Comparison of ENCODE assay signal across 19 cellular contexts in the genomic region with DNA sequence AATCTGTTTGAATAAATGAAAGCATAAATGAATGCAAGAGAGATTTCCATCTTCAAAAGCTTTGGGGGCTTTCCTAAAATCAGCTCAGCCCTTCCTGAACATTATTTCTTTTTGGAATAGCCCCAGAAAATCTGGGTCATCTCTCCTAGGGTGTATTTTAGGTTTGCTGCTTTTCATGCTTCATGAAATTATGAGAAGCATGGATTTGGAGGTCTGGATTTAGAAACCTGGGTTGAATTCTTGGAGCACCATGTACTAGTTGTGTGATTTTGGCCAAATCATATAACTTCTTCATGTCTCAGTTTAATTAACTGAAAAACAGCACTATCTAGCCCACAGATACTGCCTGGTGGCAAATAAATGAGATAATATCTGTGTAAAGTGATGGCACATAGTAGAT. TPM values are rescaled to one million over a fixed set of nuclear protein-coding genes. Genes with fewer than 3 reads are reported as not detected.
DNase-seq lines count a peak whose midpoint lies in the region; ATAC-seq and TF ChIP-seq lines count a peak whose summit lies in the region.
"Had no signal": no experiment of that assay in that cellular context is flagged by ENCODE, and none has a peak within 500 bp of the region (broad histone marks: within the 10 kb centered on the region; RNA-seq: fewer than 3 reads in every experiment).

No MANE protein-coding gene starts in this region.

- H3K9ac ChIP-seq in OCI-LY3 (ENCODE audit: low read length) (no peak overlapping the region), mammary epithelial cell (ENCODE audit: insufficient read depth, low read length) (no peak overlapping the region), H9 (ENCODE audit: extremely low read depth, insufficient read length, low read length) (no peak overlapping the region)
- H3K9ac ChIP-seq: BLaER1 treated with 17β-estradiol and CSF1 and Interleukin-3, amounts not matched to agents 10 nM and 100 nM had no signal

- peaks cover 16 to 19% of the 10 kb centered on the region in 2 experiments for H3K4me1 Mint-ChIP-seq in H9

- H3K27ac Mint-ChIP-seq in H9, result no peak overlapping the region
- H3K27ac Mint-ChIP-seq: B cell; CD8-positive, alpha-beta T cell; GM23338; HFFc6 had no signal

- 0 out of 2 replicates have a peak, but pooled peaks cover 6% of the 10 kb centered on the region for H3F3A ChIP-seq in DOHH2 (ENCODE audit: control insufficient read depth, insufficient read depth)

- no peak overlapping the region for H3K4ac ChIP-seq in H9 (ENCODE audit: low read depth, low read length)

- H3K79me2 ChIP-seq in DOHH2 (ENCODE audit: control insufficient read depth, low read length) (peaks cover 7% of the 10 kb centered on the region), OCI-LY3 (ENCODE audit: low read length) (no peaks in the 10 kb centered on the region), mammary epithelial cell (ENCODE audit: insufficient read depth, low read length) (no peaks in the 10 kb centered on the region), H9 (ENCODE audit: insufficient read depth, low read length) (no peaks in the 10 kb centered on the region)

- H3K23me2 ChIP-seq in H9 (ENCODE audit: insufficient read length, low read depth, low read length, poor library complexity, severe bottlenecking), result no peaks in the 10 kb centered on the region

- H3K9me2 ChIP-seq in DOHH2 (replicated peaks; ENCODE audit: control insufficient read depth, low read length), result no peaks in the 10 kb centered on the region

- H3K14ac ChIP-seq in H9 (ENCODE audit: insufficient read depth, low read length), result no peak overlapping the region

- no peaks in the 10 kb centered on the region for H3K36me3 Mint-ChIP-seq in H9 (ENCODE audit: insufficient read depth in 1 of 3, low read depth in 3 of 3)
- H3K36me3 Mint-ChIP-seq: CD8-positive, alpha-beta T cell had no signal

- H2BK5ac ChIP-seq in H9 (ENCODE audit: insufficient read length, low read length), result no peak overlapping the region

- no peaks in the 10 kb centered on the region; the same call in 1 of the 2 replicates for H3K27me3 Mint-ChIP-seq in H9 (ENCODE audit: low read depth)
- H3K27me3 Mint-ChIP-seq: B cell had no signal

- H3K36me3 ChIP-seq in DOHH2 (ENCODE audit: control insufficient read depth, low read length) (no peaks in the 10 kb centered on the region), OCI-LY3 (replicated peaks; ENCODE audit: low read depth, low read length) (no peaks in the 10 kb centered on the region), mammary epithelial cell (ENCODE audit: insufficient read depth, low read length) (no peaks in the 10 kb centered on the region)
- H3K36me3 ChIP-seq: BLaER1 treated with 17β-estradiol and CSF1 and Interleukin-3, amounts not matched to agents 10 nM and 100 nM had no signal

- H3K9me3 Mint-ChIP-seq in H9, result no peaks in the 10 kb centered on the region
- H3K9me3 Mint-ChIP-seq: CD8-positive, alpha-beta T cell; GM23338; HFFc6 had no signal

- H2AFZ ChIP-seq in OCI-LY3 (ENCODE audit: low read depth, low read length) (no peak overlapping the region), mammary epithelial cell (ENCODE audit: low read depth, low read length) (no peak overlapping the region), H9 (ENCODE audit: low read length) (no peak overlapping the region)
- H2AFZ ChIP-seq: GM23338 had no signal

- CTCF ChIA-PET in mammary epithelial cell (lab: Charles Lee; ENCODE audit: low non-redundant PET), result no interaction called here

- no peak overlapping the region for H2BK20ac ChIP-seq in H9 (ENCODE audit: low read depth, low read length, poor library complexity, severe bottlenecking)

- no peak overlapping the region for H4K91ac ChIP-seq in H9 (ENCODE audit: insufficient read length, low read depth, low read length)

- H3K4me3 Mint-ChIP-seq in H9, result no peak overlapping the region
- H3K4me3 Mint-ChIP-seq: B cell; CD8-positive, alpha-beta T cell; GM23338; HFFc6 had no signal

- H3K4me2 ChIP-seq in DOHH2 (ENCODE audit: low read length) (peak overlapping the region; percentile 37), OCI-LY3 (ENCODE audit: low read length) (peak overlapping the region; percentile 40; the same call in 1 of the 2 replicates), mammary epithelial cell (ENCODE audit: insufficient read depth, low read depth, low read length) (peak overlapping the region; percentile 46), H9 (ENCODE audit: insufficient read depth, insufficient read length, low read length) (no peak overlapping the region)
- H3K4me2 ChIP-seq: GM23338 had no signal

- ATAC-seq in foreskin keratinocyte, result no peak
- no peak for ATAC-seq in GM19023 (IDR thresholded peaks at IDR 0.05; ENCODE audit: unreplicated experiment)
- ATAC-seq: CD8-positive, alpha-beta T cell; GM23338; HCT116 had no signal

- H2BK12ac ChIP-seq in H9 (ENCODE audit: insufficient read length, low read depth, low read length), result no peak overlapping the region

- H3K4me3 ChIP-seq in DOHH2 (ENCODE audit: low read length), result no peak overlapping the region
- no peak overlapping the region for H3K4me3 ChIP-seq in OCI-LY3 (ENCODE audit: low read length)
- H3K4me3 ChIP-seq in mammary epithelial cell (replicated peaks in 1 of 3; ENCODE audit: insufficient read depth in 1 of 3, low read depth in 2 of 3, low read length in 3 of 3), result no peak overlapping the region
- H3K4me3 ChIP-seq: BLaER1 treated with 17β-estradiol and CSF1 and Interleukin-3, amounts not matched to agents 10 nM and 100 nM; GM23338 had no signal

- no peak overlapping the region for H3K23ac ChIP-seq in H9 (ENCODE audit: insufficient read length, low read depth, low read length)

- H3K79me1 ChIP-seq in H9 (ENCODE audit: insufficient read depth, low read depth, low read length, poor library complexity, severe bottlenecking), result no peaks in the 10 kb centered on the region

- no peak overlapping the region for H3K56ac ChIP-seq in H9 (ENCODE audit: insufficient read length, low read depth, low read length)

- H4K20me1 ChIP-seq in DOHH2 (ENCODE audit: control insufficient read depth, insufficient read depth, low read depth, low read length), result no peaks in the 10 kb centered on the region
- H4K20me1 ChIP-seq in OCI-LY3 (ENCODE audit: insufficient read depth, low read length), result no peaks in the 10 kb centered on the region
- no peaks in the 10 kb centered on the region for H4K20me1 ChIP-seq in mammary epithelial cell (ENCODE audit: insufficient read depth, low read length)
- no peaks in the 10 kb centered on the region for H4K20me1 ChIP-seq in H9 (ENCODE audit: control insufficient read depth, insufficient read depth, insufficient read length)
- H4K20me1 ChIP-seq: BLaER1 treated with 17β-estradiol and CSF1 and Interleukin-3, amounts not matched to agents 10 nM and 100 nM had no signal

- in situ Hi-C loops in mammary epithelial cell (cut with MboI; ENCODE audit: low sequenced_read_pairs in 2 of 2), result no loop called here

- dilution Hi-C loops in mammary epithelial cell (cut with HindIII; ENCODE audit: low sequenced_read_pairs), result no loop called here

- H3K27me3 ChIP-seq in DOHH2 (ENCODE audit: control insufficient read depth, low read length), result no peaks in the 10 kb centered on the region
- no peaks in the 10 kb centered on the region for H3K27me3 ChIP-seq in OCI-LY3 (ENCODE audit: low read depth, low read length)
- no peaks in the 10 kb centered on the region for H3K27me3 ChIP-seq in mammary epithelial cell (ENCODE audit: insufficient read depth, low read length)
- H3K27me3 ChIP-seq in foreskin keratinocyte, result no peaks in the 10 kb centered on the region
- no peaks in the 10 kb centered on the region for H3K27me3 ChIP-seq in H9 (ENCODE audit: insufficient read depth, low read length)
- H3K27me3 ChIP-seq: BLaER1 treated with 17β-estradiol and CSF1 and Interleukin-3, amounts not matched to agents 10 nM and 100 nM had no signal

- H2BK15ac ChIP-seq in H9 (ENCODE audit: low read depth, low read length), result no peak overlapping the region

- intact Hi-C loops in mammary epithelial cell (cut with micrococcal nuclease), result loop anchor here (1.0 to 10.0 kb wide), 2 partner anchors 43 to 317 kb away; no protein-coding TSS in a partner anchor

- H3T11ph ChIP-seq in H9 (ENCODE audit: low read length), result no peak overlapping the region

- H3K27ac ChIP-seq in DOHH2 (ENCODE audit: low read depth, low read length) (no peak overlapping the region), OCI-LY3 (ENCODE audit: low read length) (no peak overlapping the region), mammary epithelial cell (ENCODE audit: insufficient read depth, low read depth, low read length) (peak overlapping the region; percentile 56), foreskin keratinocyte (peak overlapping the region; percentile 64), H9 (ENCODE audit: insufficient read length, low read depth, low read length) (no peak overlapping the region)
- H3K27ac ChIP-seq: BLaER1 treated with 17β-estradiol and CSF1 and Interleukin-3, amounts not matched to agents 10 nM and 100 nM; HL-60 had no signal

- no peaks in the 10 kb centered on the region for H3K9me3 ChIP-seq in DOHH2 (ENCODE audit: control insufficient read depth, insufficient read depth, low read length)
- H3K9me3 ChIP-seq in OCI-LY3 (ENCODE audit: insufficient read depth, low read length), result no peaks in the 10 kb centered on the region
- no peaks in the 10 kb centered on the region for H3K9me3 ChIP-seq in mammary epithelial cell (replicated peaks; ENCODE audit: insufficient read depth, low read length)
- H3K9me3 ChIP-seq in H9 (ENCODE audit: control insufficient read depth, low read depth, low read length), result no peaks in the 10 kb centered on the region
- H3K9me3 ChIP-seq: BLaER1 treated with 17β-estradiol and CSF1 and Interleukin-3, amounts not matched to agents 10 nM and 100 nM had no signal

- H3K4me1 ChIP-seq in DOHH2 (ENCODE audit: control insufficient read depth, low read length) (peaks cover 95% of the 10 kb centered on the region), OCI-LY3 (ENCODE audit: low read length) (peaks cover 42% of the 10 kb centered on the region), mammary epithelial cell (ENCODE audit: insufficient read depth, low read length) (peaks cover 16% of the 10 kb centered on the region), foreskin keratinocyte (peaks cover 17% of the 10 kb centered on the region), H9 (ENCODE audit: insufficient read depth, low read length) (no peaks in the 10 kb centered on the region)

- H2BK120ac ChIP-seq in H9 (ENCODE audit: low read depth, low read length, poor library complexity, severe bottlenecking), result no peak overlapping the region

- H4K5ac ChIP-seq in H9 (ENCODE audit: insufficient read length, low read depth, low read length), result no peak overlapping the region

- H3K18ac ChIP-seq in H9 (ENCODE audit: insufficient read length, low read depth, low read length), result no peak overlapping the region

- DNase-seq in mammary epithelial cell, result no peak
- no peak for DNase-seq in foreskin keratinocyte
- DNase-seq in retina, result no peak
- no peak for DNase-seq in H9
- no peak for DNase-seq in iPS-NIHi11 (ENCODE audit: low spot score)
- DNase-seq: CD8-positive, alpha-beta T cell; DMS 273 treated with DMSO at 0.1 percent for 48 hours; DMS53; DND-41; GDM1; HFFc6 had no signal

- H4K8ac ChIP-seq in H9 (replicated peaks; ENCODE audit: insufficient read length, low read depth, low read length), result no peak overlapping the region

- TF ChIP-seq CTCF in DOHH2 (IDR thresholded peaks at IDR 0.05; ENCODE audit: low read depth, low read length, poor library complexity, severe bottlenecking) (no peak), OCI-LY3 (IDR thresholded peaks at IDR 0.05; ENCODE audit: low read depth, low read length) (no peak), mammary epithelial cell (conservative IDR thresholded peaks at IDR 0.05 in 1 of 2, IDR thresholded peaks at IDR 0.05 in 1 of 2; ENCODE audit: extremely low read depth in 1 of 2, insufficient read depth in 1 of 2, low read depth in 1 of 2, low read length in 2 of 2) (no peak), foreskin keratinocyte (conservative IDR thresholded peaks at IDR 0.05) (no peak), H9 (conservative IDR thresholded peaks at IDR 0.05) (no peak)

- no peak overlapping the region for H2AK5ac ChIP-seq in H9 (ENCODE audit: insufficient read length, low read length)

- BruUV-seq in mammary epithelial cell (replicated peaks; lab: Mats Ljungman, UMichigan), result TSS peak; percentile 84

RNA-seq across cellular contexts. Expression of gene PELI1, which starts 24.0 kb away (rescaled TPM):
- total RNA-seq in mammary epithelial cell, result 10 to 100 TPM; 18.9 to 26.7 TPM
- polyA plus RNA-seq in mammary epithelial cell, result 8.3 TPM
- polyA minus RNA-seq in mammary epithelial cell, result 13.1 TPM
- 19.2 and 26.0 TPM in 2 replicates for total RNA-seq in foreskin keratinocyte
- polyA plus RNA-seq in foreskin keratinocyte, result 5.7 and 8.7 TPM in 2 replicates
- 61.0 and 65.1 TPM in 2 replicates for total RNA-seq in H9 (2021)

Comparison
In these comparisons a context has a peak if more than half of its experiments do, and no peak if none do; other contexts are left out.
1. H3K27ac ChIP-seq: peak in mammary epithelial cell (single experiment) and foreskin keratinocyte (single experiment); none in DOHH2 (single experiment), OCI-LY3 (single experiment) and H9 (single experiment).